In the genomic region with DNA sequence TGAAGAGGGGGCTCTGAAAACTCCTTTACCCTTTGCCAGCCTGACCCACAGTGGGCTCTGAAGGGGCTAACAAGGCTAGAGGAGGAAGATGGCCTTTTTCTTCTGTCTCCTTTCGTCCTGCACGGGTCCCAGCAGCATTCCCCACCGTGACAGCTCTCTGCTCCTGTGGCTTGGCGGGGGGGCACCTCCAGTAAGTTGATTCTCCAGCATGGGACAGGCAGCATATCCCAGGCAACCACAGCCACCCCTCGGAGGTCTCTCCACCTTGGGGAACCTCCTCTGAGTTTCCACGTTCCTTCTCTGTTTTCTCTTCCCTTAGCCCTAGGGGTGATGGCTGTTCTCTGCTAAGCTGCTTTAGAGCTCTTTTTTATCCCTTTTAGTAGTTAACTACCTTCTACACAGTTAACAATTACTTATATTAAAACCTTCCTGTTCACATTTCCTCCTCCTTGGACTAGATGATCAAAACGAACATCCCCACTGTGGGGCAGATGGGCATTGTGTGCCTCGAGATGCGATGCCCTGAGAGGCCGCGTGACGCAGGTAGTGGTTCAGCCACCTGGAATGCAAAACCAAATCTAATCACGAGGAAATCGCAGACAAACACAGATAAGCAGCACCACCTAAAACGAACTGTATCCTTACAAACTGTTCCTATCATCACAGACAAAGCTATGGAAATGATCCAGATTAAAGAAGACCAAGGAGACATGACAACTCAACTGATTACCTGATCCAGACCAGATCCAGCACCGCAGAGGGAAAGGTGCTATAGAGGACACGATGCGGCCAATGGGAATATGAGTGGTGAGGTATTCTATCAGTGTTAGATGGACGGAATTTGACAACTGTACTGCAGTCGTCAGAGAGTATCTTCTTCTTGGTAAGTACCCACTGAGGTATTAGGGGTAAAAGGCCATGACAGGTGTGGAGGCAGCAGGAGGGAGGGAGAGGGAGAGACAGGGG, we compare ENCODE assay signal across 22 cellular contexts. TPM values are rescaled to one million over a fixed set of nuclear protein-coding genes. Genes with fewer than 3 reads are reported as not detected.
DNase-seq lines count a peak whose midpoint lies in the region; ATAC-seq and TF ChIP-seq lines count a peak whose summit lies in the region.
"Had no signal": no experiment of that assay in that cellular context is flagged by ENCODE, and none has a peak within 500 bp of the region (broad histone marks: within the 10 kb centered on the region; RNA-seq: fewer than 3 reads in every experiment).

No MANE protein-coding gene starts in this region.

- TF ChIP-seq CTCF in brain (conservative IDR thresholded peaks at IDR 0.05) (no peak), nephron progenitor cell (IDR thresholded peaks at IDR 0.05) (no peak)

- intact Hi-C loops in activated CD4-positive, alpha-beta memory T cell treated with anti-CD3 and anti-CD28 coated beads for 36 hours (cut with micrococcal nuclease): no loop called here
- intact Hi-C loops in CD4-positive, alpha-beta memory T cell (cut with micrococcal nuclease): no loop called here

- no peaks in the 10 kb centered on the region for H3K9me3 ChIP-seq in CD4-positive, alpha-beta memory T cell (ENCODE audit: control insufficient read depth in 1 of 2, low read length in 2 of 2)
- H3K9me3 ChIP-seq: A549, BLaER1, suprapubic skin, uterus had no signal

- H3K4me1 ChIP-seq in CD4-positive, alpha-beta memory T cell (ENCODE audit: insufficient read depth, low read length): no peaks in the 10 kb centered on the region
- H3K4me1 ChIP-seq: A549, suprapubic skin, uterus had no signal

- POLR2A ChIA-PET in activated CD4-positive, alpha-beta memory T cell treated with anti-CD3 and anti-CD28 coated beads, Interleukin-2, amount 10 ng/mL, durations not matched to agents 7 days and 5 days (lab: Charles Lee): interaction anchor here (1.8 kb wide), 1 partner anchor 11 kb away, joined by 5 read pairs; no protein-coding TSS in a partner anchor
- POLR2A ChIA-PET in activated CD4-positive, alpha-beta memory T cell treated with anti-CD3 and anti-CD28 coated beads for 36 hours (lab: Charles Lee): no interaction called here
- POLR2A ChIA-PET in CD4-positive, alpha-beta memory T cell (lab: Charles Lee; ENCODE audit: partially characterized antibody): interaction anchor here (1.2 to 2.5 kb wide), 2 partner anchors 9 to 48 kb away, joined by 3 to 9 read pairs; a partner anchor contains a TSS

- no peak overlapping the region for H3K4me3 ChIP-seq in CD4-positive, alpha-beta memory T cell (ENCODE audit: low read length in 2 of 2)
- H3K4me3 ChIP-seq: A549, BLaER1, suprapubic skin, uterus had no signal

- no peak overlapping the region for H3K4me3 Mint-ChIP-seq in activated CD4-positive, alpha-beta memory T cell treated with anti-CD3 and anti-CD28 coated beads, Interleukin-2, amount 10 ng/mL, durations not matched to agents 7 days and 5 days
- no peak overlapping the region for H3K4me3 Mint-ChIP-seq in activated CD4-positive, alpha-beta memory T cell treated with anti-CD3 and anti-CD28 coated beads for 36 hours
- no peak overlapping the region for H3K4me3 Mint-ChIP-seq in CD4-positive, alpha-beta memory T cell
- H3K4me3 Mint-ChIP-seq in brain (no peak overlapping the region), nephron progenitor cell (no peak overlapping the region)

- peaks cover 6% of the 10 kb centered on the region for H3K36me3 ChIP-seq in CD4-positive, alpha-beta memory T cell (ENCODE audit: insufficient read depth, low read length)
- H3K36me3 ChIP-seq: uterus had no signal

- no peak for DNase-seq in activated CD4-positive, alpha-beta memory T cell treated with anti-CD3 and anti-CD28 coated beads, Interleukin-2, amount 10 ng/mL, durations not matched to agents 7 days and 5 days
- DNase-seq in activated CD4-positive, alpha-beta memory T cell treated with anti-CD3 and anti-CD28 coated beads for 36 hours: no peak
- DNase-seq in CD4-positive, alpha-beta memory T cell: no peak
- DNase-seq in nephron progenitor cell: no peak
- DNase-seq in activated CD8-positive, alpha-beta memory T cell treated with anti-CD3 and anti-CD28 coated beads for 24 hours: no peak
- DNase-seq: cerebellar nuclear complex, glutamatergic neuron, MV-4-11, NCI-H187, NCI-H2227 treated with DMSO at 0.1 percent for 48 hours, NCI-H774, retina, SHP77 treated with DMSO at 0.1 percent for 48 hours, uterus had no signal

- peak overlapping the region; percentile 41 for H3K27ac Mint-ChIP-seq in activated CD4-positive, alpha-beta memory T cell treated with anti-CD3 and anti-CD28 coated beads, Interleukin-2, amount 10 ng/mL, durations not matched to agents 7 days and 5 days
- no peak overlapping the region for H3K27ac Mint-ChIP-seq in activated CD4-positive, alpha-beta memory T cell treated with anti-CD3 and anti-CD28 coated beads for 36 hours
- peak overlapping the region in 6 of 7 donors; percentile 11 to 83 (median 58) for H3K27ac Mint-ChIP-seq in CD4-positive, alpha-beta memory T cell
- H3K27ac Mint-ChIP-seq in brain (peak overlapping the region in 4 of 5 experiments; percentile 36 to 92 (median 72)), nephron progenitor cell (peak overlapping the region; percentile 14)

- no peaks in the 10 kb centered on the region for H3K4me1 Mint-ChIP-seq in activated CD4-positive, alpha-beta memory T cell treated with anti-CD3 and anti-CD28 coated beads, Interleukin-2, amount 10 ng/mL, durations not matched to agents 7 days and 5 days
- peaks cover 3% of the 10 kb centered on the region for H3K4me1 Mint-ChIP-seq in activated CD4-positive, alpha-beta memory T cell treated with anti-CD3 and anti-CD28 coated beads for 36 hours (ENCODE audit: low read depth)
- peaks cover 1 to 11% (median 6%) of the 10 kb centered on the region in 4 donors for H3K4me1 Mint-ChIP-seq in CD4-positive, alpha-beta memory T cell
- H3K4me1 Mint-ChIP-seq in brain (peaks cover 48% of the 10 kb centered on the region), nephron progenitor cell (peaks cover 9% of the 10 kb centered on the region)

- no peak overlapping the region for H3K27ac ChIP-seq in CD4-positive, alpha-beta memory T cell (ENCODE audit: low read depth, low read length)
- H3K27ac ChIP-seq: A549, BLaER1, KMS-11, suprapubic skin, uterus had no signal

- CTCF ChIA-PET in activated CD4-positive, alpha-beta memory T cell treated with anti-CD3 and anti-CD28 coated beads, Interleukin-2, amount 10 ng/mL, durations not matched to agents 7 days and 5 days (lab: Charles Lee): no interaction called here
- CTCF ChIA-PET in activated CD4-positive, alpha-beta memory T cell treated with anti-CD3 and anti-CD28 coated beads for 36 hours (lab: Charles Lee): interaction anchor here (3.2 kb wide), 1 partner anchor 8 kb away, joined by 9 read pairs; no protein-coding TSS in a partner anchor
- CTCF ChIA-PET in CD4-positive, alpha-beta memory T cell (lab: Charles Lee; ENCODE audit: partially characterized antibody): no interaction called here

- H3K27me3 ChIP-seq in CD4-positive, alpha-beta memory T cell (ENCODE audit: insufficient read depth, low read length): no peaks in the 10 kb centered on the region
- H3K27me3 ChIP-seq: BLaER1, suprapubic skin, uterus had no signal

- no peaks in the 10 kb centered on the region for H3K9me3 Mint-ChIP-seq in activated CD4-positive, alpha-beta memory T cell treated with anti-CD3 and anti-CD28 coated beads, Interleukin-2, amount 10 ng/mL, durations not matched to agents 7 days and 5 days
- H3K9me3 Mint-ChIP-seq in activated CD4-positive, alpha-beta memory T cell treated with anti-CD3 and anti-CD28 coated beads for 36 hours: peaks cover 23% of the 10 kb centered on the region
- H3K9me3 Mint-ChIP-seq in CD4-positive, alpha-beta memory T cell: peaks cover 0 to 32% (median 4%) of the 10 kb centered on the region in 8 donors
- H3K9me3 Mint-ChIP-seq in brain (peaks cover 0 to 6% (median 0%) of the 10 kb centered on the region in 5 experiments), nephron progenitor cell (peaks cover 12% of the 10 kb centered on the region)

- H3K36me3 Mint-ChIP-seq in activated CD4-positive, alpha-beta memory T cell treated with anti-CD3 and anti-CD28 coated beads, Interleukin-2, amount 10 ng/mL, durations not matched to agents 7 days and 5 days (ENCODE audit: low read depth): peaks cover 70% of the 10 kb centered on the region
- peaks cover 45% of the 10 kb centered on the region for H3K36me3 Mint-ChIP-seq in activated CD4-positive, alpha-beta memory T cell treated with anti-CD3 and anti-CD28 coated beads for 36 hours
- H3K36me3 Mint-ChIP-seq in CD4-positive, alpha-beta memory T cell: peaks cover 41 to 50% of the 10 kb centered on the region in 2 donors
- H3K36me3 Mint-ChIP-seq in brain (peaks cover 72% of the 10 kb centered on the region), nephron progenitor cell (ENCODE audit: low read depth) (peaks cover 60% of the 10 kb centered on the region)

- no peaks in the 10 kb centered on the region for H3K27me3 Mint-ChIP-seq in activated CD4-positive, alpha-beta memory T cell treated with anti-CD3 and anti-CD28 coated beads, Interleukin-2, amount 10 ng/mL, durations not matched to agents 7 days and 5 days
- no peaks in the 10 kb centered on the region for H3K27me3 Mint-ChIP-seq in activated CD4-positive, alpha-beta memory T cell treated with anti-CD3 and anti-CD28 coated beads for 36 hours
- H3K27me3 Mint-ChIP-seq in CD4-positive, alpha-beta memory T cell: no peaks in the 10 kb centered on the region
- no peaks in the 10 kb centered on the region for H3K27me3 Mint-ChIP-seq in brain
- no peaks in the 10 kb centered on the region for H3K27me3 Mint-ChIP-seq in nephron progenitor cell (ENCODE audit: low read depth, poor library complexity)

- ATAC-seq in HG03520 (IDR thresholded peaks at IDR 0.05; ENCODE audit: unreplicated experiment) (no peak), GM18858 (IDR thresholded peaks at IDR 0.05; ENCODE audit: unreplicated experiment) (no peak)
- ATAC-seq: HCT116 had no signal

RNA-seq across cellular contexts. Expression of a gene that starts 27.7 kb away (rescaled TPM):
- 10 to 100 TPM; 12.4 to 13.9 TPM for total RNA-seq in activated CD4-positive, alpha-beta memory T cell treated with anti-CD3 and anti-CD28 coated beads, Interleukin-2, amount 10 ng/mL, durations not matched to agents 7 days and 5 days
- total RNA-seq in activated CD4-positive, alpha-beta memory T cell treated with anti-CD3 and anti-CD28 coated beads for 36 hours: 10 to 100 TPM; 28.9 to 29.1 TPM
- 10 to 100 TPM; 13.3 to 14.3 TPM for total RNA-seq in CD4-positive, alpha-beta memory T cell
- 10 to 100 TPM; 35.7 to 35.9 TPM for polyA plus RNA-seq in CD4-positive, alpha-beta memory T cell
- 206 TPM for polyA plus RNA-seq in brain (ENCODE audit: insufficient read depth, low read depth, low replicate concordance)

RNA-seq across cellular contexts. Expression of a gene that starts 48.3 kb away (rescaled TPM):
- total RNA-seq in activated CD4-positive, alpha-beta memory T cell treated with anti-CD3 and anti-CD28 coated beads, Interleukin-2, amount 10 ng/mL, durations not matched to agents 7 days and 5 days: 100 to 1,000 TPM; 181 to 187 TPM
- 100 to 1,000 TPM; 155 to 164 TPM for total RNA-seq in activated CD4-positive, alpha-beta memory T cell treated with anti-CD3 and anti-CD28 coated beads for 36 hours
- total RNA-seq in CD4-positive, alpha-beta memory T cell: 100 to 1,000 TPM; 225 to 233 TPM
- 10 to 100 TPM; 62.4 to 63.3 TPM for polyA plus RNA-seq in CD4-positive, alpha-beta memory T cell
- 2.4 TPM for polyA plus RNA-seq in brain (ENCODE audit: insufficient read depth, low read depth, low replicate concordance)
- polyA plus RNA-seq: A549 had no signal
